Comparison of ENCODE assay signal across 23 cellular contexts in genomic region chr22:43851058-43851978, GRCh38. TPM values are rescaled to one million over a fixed set of nuclear protein-coding genes. Genes with fewer than 3 reads are reported as not detected.
"Had no signal": no experiment of that assay in that cellular context is flagged by ENCODE, and none has a peak within 500 bp of the region (broad histone marks: within the 10 kb centered on the region; RNA-seq: fewer than 3 reads in every experiment).

No MANE protein-coding gene starts in this region.

- H3K27ac Mint-ChIP-seq: activated CD4-positive, alpha-beta T cell treated with anti-CD3 and anti-CD28 coated beads, Interleukin-2, amount 10 ng/mL, durations not matched to agents 7 days and 5 days; activated CD8-positive, alpha-beta T cell treated with anti-CD3 and anti-CD28 coated beads, Interleukin-2, amount 10 ng/mL, durations not matched to agents 7 days and 5 days; activated naive CD8-positive, alpha-beta T cell treated with anti-CD3 and anti-CD28 coated beads, Interleukin-2, amount 10 ng/mL, durations not matched to agents 7 days and 5 days; activated T-cell treated with anti-CD3 and anti-CD28 coated beads, Interleukin-2, amount 50 U/mL, for 24 hours; activated T-helper 2 cell treated with anti-CD3 and anti-CD28 coated beads, Interferon-gamma antibody, Interleukin-2, Interleukin-4, amounts not matched to agents 10 μg/mL and 5 μg/mL and 100 μg/mL, durations not matched to agents 14 hours and 24 hours and 36 hours; stimulated activated naive B cell treated with anti-CD40 and anti-IgM and Interleukin-4, amounts not matched to agents 10 μg/mL and 1 μg/mL and 100 μg/mL, for 72 hours had no signal

- H3K4me3 Mint-ChIP-seq: activated CD4-positive, alpha-beta T cell treated with anti-CD3 and anti-CD28 coated beads, Interleukin-2, amount 10 ng/mL, durations not matched to agents 7 days and 5 days; activated CD8-positive, alpha-beta T cell treated with anti-CD3 and anti-CD28 coated beads, Interleukin-2, amount 10 ng/mL, durations not matched to agents 7 days and 5 days; activated naive CD8-positive, alpha-beta T cell treated with anti-CD3 and anti-CD28 coated beads, Interleukin-2, amount 10 ng/mL, durations not matched to agents 7 days and 5 days; activated T-cell treated with anti-CD3 and anti-CD28 coated beads, Interleukin-2, amount 50 U/mL, for 24 hours; naive B cell; stimulated activated naive B cell treated with anti-CD40 and anti-IgM and Interleukin-4, amounts not matched to agents 10 μg/mL and 1 μg/mL and 100 μg/mL, for 72 hours had no signal

- FAIRE-seq: frontal cortex, pancreas had no signal

- DNase-seq: activated CD4-positive, alpha-beta T cell treated with anti-CD3 and anti-CD28 coated beads, Interleukin-2, amount 10 ng/mL, durations not matched to agents 7 days and 5 days; activated CD8-positive, alpha-beta T cell treated with anti-CD3 and anti-CD28 coated beads, Interleukin-2, amount 10 ng/mL, durations not matched to agents 7 days and 5 days; activated naive CD4-positive, alpha-beta T cell treated with Interleukin-2 at 50 U/mL for 16 hours; activated naive CD8-positive, alpha-beta T cell treated with anti-CD3 and anti-CD28 coated beads, Interleukin-2, amount 10 ng/mL, durations not matched to agents 7 days and 5 days; activated T-cell treated with anti-CD3 and anti-CD28 coated beads, Interleukin-2, amount 50 U/mL, for 24 hours; amygdala; colonic mucosa; erythroblast; kidney glomerular epithelial cell; left ventricle myocardium superior; naive B cell; right lobe of liver; stimulated activated naive B cell treated with anti-CD40 and anti-IgM and Interleukin-4, amounts not matched to agents 10 μg/mL and 1 μg/mL and 100 μg/mL, for 72 hours; T-helper 1 cell; T1000; thyroid gland had no signal

- H3K4me3 ChIP-seq: cardiac muscle cell, colonic mucosa, mucosa of descending colon, pancreas, right lobe of liver, thyroid gland had no signal

- H3K27ac ChIP-seq: cardiac muscle cell, colonic mucosa, pancreas, right lobe of liver, thyroid gland had no signal

- H3K4me1 ChIP-seq: colonic mucosa, pancreas, thyroid gland had no signal

- H3K27me3 ChIP-seq: cardiac muscle cell, colonic mucosa, pancreas, right lobe of liver, thyroid gland had no signal

- H3K9me3 ChIP-seq: colonic mucosa, mucosa of descending colon, pancreas, right lobe of liver, thyroid gland had no signal

- H3K36me3 ChIP-seq: cardiac muscle cell, colonic mucosa, pancreas, right lobe of liver, thyroid gland had no signal

- H3K4me1 Mint-ChIP-seq: activated CD4-positive, alpha-beta T cell treated with anti-CD3 and anti-CD28 coated beads, Interleukin-2, amount 10 ng/mL, durations not matched to agents 7 days and 5 days; naive B cell had no signal

- H3K9me3 Mint-ChIP-seq: activated CD4-positive, alpha-beta T cell treated with anti-CD3 and anti-CD28 coated beads, Interleukin-2, amount 10 ng/mL, durations not matched to agents 7 days and 5 days; activated naive CD8-positive, alpha-beta T cell treated with anti-CD3 and anti-CD28 coated beads, Interleukin-2, amount 10 ng/mL, durations not matched to agents 7 days and 5 days; activated T-helper 2 cell treated with anti-CD3 and anti-CD28 coated beads, Interferon-gamma antibody, Interleukin-2, Interleukin-4, amounts not matched to agents 10 μg/mL and 5 μg/mL and 100 μg/mL, durations not matched to agents 14 hours and 24 hours and 36 hours had no signal

- H3K36me3 Mint-ChIP-seq: activated naive CD8-positive, alpha-beta T cell treated with anti-CD3 and anti-CD28 coated beads, Interleukin-2, amount 10 ng/mL, durations not matched to agents 7 days and 5 days; naive B cell; stimulated activated naive B cell treated with anti-CD40 and anti-IgM and Interleukin-4, amounts not matched to agents 10 μg/mL and 1 μg/mL and 100 μg/mL, for 72 hours had no signal

RNA-seq across cellular contexts. Expression of gene SULT4A1, which starts 11.0 kb away (rescaled TPM):
- total RNA-seq: activated CD4-positive, alpha-beta T cell treated with anti-CD3 and anti-CD28 coated beads, Interleukin-2, amount 10 ng/mL, durations not matched to agents 7 days and 5 days; activated CD8-positive, alpha-beta T cell treated with anti-CD3 and anti-CD28 coated beads, Interleukin-2, amount 10 ng/mL, durations not matched to agents 7 days and 5 days; activated naive CD8-positive, alpha-beta T cell treated with anti-CD3 and anti-CD28 coated beads, Interleukin-2, amount 10 ng/mL, durations not matched to agents 7 days and 5 days; activated T-helper 2 cell treated with anti-CD3 and anti-CD28 coated beads, Interferon-gamma antibody, Interleukin-2, Interleukin-4, amounts not matched to agents 10 μg/mL and 5 μg/mL and 100 μg/mL, durations not matched to agents 14 hours and 24 hours and 36 hours; thyroid gland had no signal

RNA-seq across cellular contexts. Expression of gene PNPLA5, which starts 40.5 kb away (rescaled TPM):
- total RNA-seq: activated CD4-positive, alpha-beta T cell treated with anti-CD3 and anti-CD28 coated beads, Interleukin-2, amount 10 ng/mL, durations not matched to agents 7 days and 5 days; activated CD8-positive, alpha-beta T cell treated with anti-CD3 and anti-CD28 coated beads, Interleukin-2, amount 10 ng/mL, durations not matched to agents 7 days and 5 days; activated naive CD8-positive, alpha-beta T cell treated with anti-CD3 and anti-CD28 coated beads, Interleukin-2, amount 10 ng/mL, durations not matched to agents 7 days and 5 days; activated T-helper 2 cell treated with anti-CD3 and anti-CD28 coated beads, Interferon-gamma antibody, Interleukin-2, Interleukin-4, amounts not matched to agents 10 μg/mL and 5 μg/mL and 100 μg/mL, durations not matched to agents 14 hours and 24 hours and 36 hours; cardiac muscle cell; colonic mucosa; left ventricle myocardium superior; mucosa of descending colon; pancreas; pulmonary artery endothelial cell; thyroid gland; ureter had no signal
- polyA plus RNA-seq: cardiac muscle cell, pancreas had no signal
